8 cellular contexts compared by ENCODE assay signal in the genomic region with DNA sequence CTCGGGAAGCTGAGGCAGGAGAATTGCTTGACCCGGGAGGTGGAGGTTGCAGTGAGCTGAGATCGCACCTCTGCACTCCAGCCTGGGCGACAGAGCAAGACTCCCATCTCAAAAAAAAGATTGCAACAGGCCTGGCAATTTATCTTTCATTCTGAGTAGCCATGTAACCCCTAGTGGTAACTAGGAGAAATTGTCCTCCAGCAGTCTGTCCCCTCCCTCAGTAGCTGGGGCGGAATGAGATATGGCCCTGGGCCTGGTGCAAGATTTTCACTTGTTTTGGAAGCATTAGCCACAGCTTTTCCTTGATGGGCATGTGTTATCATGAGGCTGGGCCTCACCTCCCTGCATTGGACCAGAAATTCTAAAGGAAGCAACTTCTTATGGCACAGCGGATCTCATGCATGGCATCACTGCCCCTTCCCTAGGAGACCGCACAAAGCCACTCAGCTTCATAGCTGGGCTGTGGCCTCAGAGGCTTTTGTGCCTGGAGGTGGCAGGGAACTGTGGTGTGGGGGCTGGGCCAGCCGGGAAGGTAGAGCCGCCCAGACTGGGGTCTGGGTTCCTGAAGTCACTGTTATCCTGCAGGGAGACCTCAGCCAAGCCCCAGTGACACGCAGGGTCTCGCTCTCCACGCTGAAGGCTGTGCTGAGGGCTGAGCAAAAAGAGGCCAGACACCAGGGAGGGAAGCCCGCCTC. TPM values are rescaled to one million over a fixed set of nuclear protein-coding genes. Genes with fewer than 3 reads are reported as not detected.
A peak's percentile ranks its signal among the peaks of the same experiment; 100 is the strongest.
DNase-seq lines count a peak whose midpoint lies in the region; ATAC-seq and TF ChIP-seq lines count a peak whose summit lies in the region.

No MANE protein-coding gene starts in this region.

- no peaks in the 10 kb centered on the region for H3K36me3 ChIP-seq in PC-3 (ENCODE audit: low read depth, low read length)
- peaks cover 0 to 17% (median 0%) of the 10 kb centered on the region in 3 donors for H3K36me3 ChIP-seq in esophagus squamous epithelium

- H3K9me3 ChIP-seq in PC-3 (ENCODE audit: low read length) (no peaks in the 10 kb centered on the region), esophagus squamous epithelium (no peaks in the 10 kb centered on the region)

- no peak for TF ChIP-seq POLR2A in esophagus squamous epithelium (IDR thresholded peaks at IDR 0.05)

- H3F3A ChIP-seq in PC-3 (ENCODE audit: low read length, unreplicated experiment) = no peaks in the 10 kb centered on the region

- H3K4me3 ChIP-seq in PC-3 (ENCODE audit: low read length) (no peak overlapping the region), esophagus squamous epithelium (no peak overlapping the region)

- ATAC-seq in PC-3 (peak; percentile 68), sciatic nerve (peak; percentile 51)

- H3K27me3 ChIP-seq in PC-3 (ENCODE audit: low read length) = no peaks in the 10 kb centered on the region
- H3K27me3 ChIP-seq in esophagus squamous epithelium = no peaks in the 10 kb centered on the region

- H3K4me1 ChIP-seq in PC-3 (ENCODE audit: insufficient read depth, low read length) = no peaks in the 10 kb centered on the region
- peaks cover 0 to 9% (median 0%) of the 10 kb centered on the region in 3 donors for H3K4me1 ChIP-seq in esophagus squamous epithelium

- CTCF ChIA-PET in PC-3 (lab: Charles Lee) = interaction anchor here (0.6 kb wide), 1 partner anchor 39 kb away, joined by 3 read pairs; no protein-coding TSS in a partner anchor

- DNase-seq in SIG-M5 treated with dmso at 0.1 percent for 504 hours (lab: John Stamatoyannopoulos, UW; ENCODE audit: unreplicated experiment) (peak; percentile 77), SIG-M5 (lab: John Stamatoyannopoulos, UW) (no peak), PC-3 (peak; percentile 58), esophagus squamous epithelium (lab: John Stamatoyannopoulos, UW) (no peak), sciatic nerve (ENCODE audit: low spot score) (no peak), NCI-H1436 treated with DMSO at 0.1 percent for 48 hours (lab: John Stamatoyannopoulos, UW) (no peak), T1000 (lab: John Stamatoyannopoulos, UW) (no peak), DMS153 treated with DMSO at 0.1 percent for 48 hours (lab: John Stamatoyannopoulos, UW; ENCODE audit: unreplicated experiment) (no peak)

- H2AFZ ChIP-seq in PC-3 (ENCODE audit: low read length) = no peak overlapping the region

- no TSS peak for BruUV-seq in PC-3 (replicated peaks; lab: Mats Ljungman, UMichigan)

- WGBS in esophagus squamous epithelium, 2 donors = 77 to 79% methylated on average over 5 to 9 of the region's 13 CpGs

- H3K79me2 ChIP-seq in PC-3 (ENCODE audit: low read length) = no peaks in the 10 kb centered on the region

- no peak overlapping the region for H3K9ac ChIP-seq in PC-3 (ENCODE audit: low read length)

- intact Hi-C loops in PC-3 (cut with micrococcal nuclease) (no loop called here), esophagus squamous epithelium (cut with DNase I) (no loop called here), sciatic nerve (cut with DNase I) (no loop called here)

- TF ChIP-seq CTCF in PC-3 (conservative IDR thresholded peaks at IDR 0.05; ENCODE audit: low read depth, low read length) (peak; percentile 56), esophagus squamous epithelium (IDR thresholded peaks at IDR 0.05) (peak in 4 of 6 experiments; percentile 22 to 55 (median 38))

- H3K27ac ChIP-seq in PC-3 (ENCODE audit: low read length) (no peak overlapping the region), esophagus squamous epithelium (no peak overlapping the region)

- H4K20me1 ChIP-seq in PC-3 (ENCODE audit: low read length) = no peaks in the 10 kb centered on the region

- H3K4me2 ChIP-seq in PC-3 (ENCODE audit: low read length) = no peak overlapping the region

- H3K9me2 ChIP-seq in PC-3 (replicated peaks; ENCODE audit: low read length) = no peaks in the 10 kb centered on the region

- POLR2A ChIA-PET in PC-3 (lab: Charles Lee; ENCODE audit: unreplicated experiment) = no interaction called here

RNA-seq across cellular contexts. Expression of gene NATD1, which starts 13.4 kb away (rescaled TPM):
- total RNA-seq in PC-3 (2014; rRNA removed) (0.69 and 0.73 TPM in 2 replicates), esophagus squamous epithelium (1 to 10 TPM; 2.4 to 5.1 (median 3.2) TPM), sciatic nerve (9.3 TPM)

RNA-seq across cellular contexts. Expression of gene TMEM11, which starts 25.9 kb away (rescaled TPM):
- total RNA-seq in PC-3 (2014; rRNA removed) (58.1 and 70.8 TPM in 2 replicates), esophagus squamous epithelium (10 to 100 TPM; 17.8 to 29.0 (median 20.2) TPM), sciatic nerve (16.6 TPM)

RNA-seq across cellular contexts. Expression of gene MAP2K3, which starts 44.7 kb away (rescaled TPM):
- total RNA-seq in PC-3 (2014; rRNA removed) (54.0 and 75.2 TPM in 2 replicates), esophagus squamous epithelium (10 to 100 TPM; 24.1 to 53.6 (median 38.4) TPM), sciatic nerve (42.2 TPM)

Comparison
In these comparisons a context has a peak if more than half of its experiments do, and no peak if none do; other contexts are left out.
1. DNase-seq: peak in SIG-M5 treated with dmso at 0.1 percent for 504 hours (single experiment) and PC-3 (single experiment); none in SIG-M5 (single experiment), esophagus squamous epithelium (single experiment), sciatic nerve (single experiment), NCI-H1436 treated with DMSO at 0.1 percent for 48 hours (single experiment), T1000 (single experiment) and DMS153 treated with DMSO at 0.1 percent for 48 hours (single experiment).